ENCODE assay signal across 13 cellular contexts in genomic region chr6:132614554-132614953, GRCh38. TPM values are rescaled to one million over a fixed set of nuclear protein-coding genes. Genes with fewer than 3 reads are reported as not detected.
DNase-seq lines count a peak whose midpoint lies in the region; ATAC-seq and TF ChIP-seq lines count a peak whose summit lies in the region.
"Had no signal": no experiment of that assay in that cellular context is flagged by ENCODE, and none has a peak within 500 bp of the region (broad histone marks: within the 10 kb centered on the region; RNA-seq: fewer than 3 reads in every experiment).

No MANE protein-coding gene starts in this region.

- H4K20me1 ChIP-seq in smooth muscle cell (ENCODE audit: low read depth): no peaks in the 10 kb centered on the region

- peak; percentile 66 for ATAC-seq in activated CD8-positive, alpha-beta memory T cell treated with anti-CD3 and anti-CD28 coated beads, Interleukin-2, amount 10 ng/mL, durations not matched to agents 7 days and 5 days
- ATAC-seq in HG03196 (IDR thresholded peaks at IDR 0.05; ENCODE audit: unreplicated experiment): peak; percentile 54

- H3F3A ChIP-seq in smooth muscle cell (ENCODE audit: low read depth): no peaks in the 10 kb centered on the region

- H3K9me3 ChIP-seq in smooth muscle cell (replicated peaks; ENCODE audit: low read depth): no peaks in the 10 kb centered on the region
- H3K9me3 ChIP-seq: ovary, uterus had no signal

- no peaks in the 10 kb centered on the region for H3K27me3 ChIP-seq in smooth muscle cell (ENCODE audit: low read depth)
- H3K27me3 ChIP-seq: ovary, uterus had no signal

- 86% methylated on average over 7 of the region's 7 CpGs for WGBS in smooth muscle cell (ENCODE audit: low lambda C conversion rate)

- H3K27ac ChIP-seq in smooth muscle cell (ENCODE audit: low read depth): no peak overlapping the region
- H3K27ac ChIP-seq: ovary, uterus had no signal

- intact Hi-C loops in activated T-helper 1 cell treated with anti-CD3 and anti-CD28 coated beads, Interleukin-12 subunit alpha, Interleukin-12 subunit beta, Interleukin-2, Interleukin-4 antibody, amounts not matched to agents 30 ng/mL and 10 ng/mL and 1 ng/mL, durations not matched to agents 14 hours and 24 hours and 36 hours (cut with micrococcal nuclease): no loop called here

- no peak for DNase-seq in activated CD8-positive, alpha-beta memory T cell treated with anti-CD3 and anti-CD28 coated beads, Interleukin-2, amount 10 ng/mL, durations not matched to agents 7 days and 5 days
- no peak for DNase-seq in activated CD8-positive, alpha-beta memory T cell treated with anti-CD3 and anti-CD28 coated beads, Interleukin-2, amount 50 U/mL, for 48 hours
- DNase-seq in activated T-helper 1 cell treated with anti-CD3 and anti-CD28 coated beads, Interleukin-12 subunit alpha, Interleukin-12 subunit beta, Interleukin-2, Interleukin-4 antibody, amounts not matched to agents 30 ng/mL and 10 ng/mL and 1 ng/mL, durations not matched to agents 14 hours and 24 hours and 36 hours (ENCODE audit: low spot score): no peak
- DNase-seq in smooth muscle cell (lab: John Stamatoyannopoulos, UW; ENCODE audit: unreplicated experiment) (no peak), KG1 (lab: John Stamatoyannopoulos, UW) (no peak), H4 (ENCODE audit: low spot score) (no peak), AML-193 (lab: John Stamatoyannopoulos, UW) (no peak)
- DNase-seq: activated naive CD4-positive, alpha-beta T cell; NCI-H226; ovary; uterus had no signal

- H3K79me2 ChIP-seq in smooth muscle cell (ENCODE audit: low read depth): no peaks in the 10 kb centered on the region

- no peak for TF ChIP-seq CTCF in smooth muscle cell (IDR thresholded peaks at IDR 0.05; ENCODE audit: borderline replicate concordance, insufficient read depth, poor library complexity, severe bottlenecking)

- CTCF ChIA-PET in activated CD8-positive, alpha-beta memory T cell treated with anti-CD3 and anti-CD28 coated beads, Interleukin-2, amount 10 ng/mL, durations not matched to agents 7 days and 5 days (lab: Charles Lee): no interaction called here

- H2AFZ ChIP-seq in smooth muscle cell (ENCODE audit: low read depth): no peak overlapping the region

- no peak overlapping the region for H3K9ac ChIP-seq in smooth muscle cell (ENCODE audit: low read depth)

- peaks cover 10% of the 10 kb centered on the region for H3K4me1 Mint-ChIP-seq in activated CD8-positive, alpha-beta memory T cell treated with anti-CD3 and anti-CD28 coated beads, Interleukin-2, amount 10 ng/mL, durations not matched to agents 7 days and 5 days
- peaks cover 4% of the 10 kb centered on the region for H3K4me1 Mint-ChIP-seq in activated T-helper 1 cell treated with anti-CD3 and anti-CD28 coated beads, Interleukin-12 subunit alpha, Interleukin-12 subunit beta, Interleukin-2, Interleukin-4 antibody, amounts not matched to agents 30 ng/mL and 10 ng/mL and 1 ng/mL, durations not matched to agents 14 hours and 24 hours and 36 hours (ENCODE audit: low read depth)

- H3K27ac Mint-ChIP-seq in activated CD8-positive, alpha-beta memory T cell treated with anti-CD3 and anti-CD28 coated beads, Interleukin-2, amount 10 ng/mL, durations not matched to agents 7 days and 5 days: peak overlapping the region; percentile 74
- H3K27ac Mint-ChIP-seq in activated T-helper 1 cell treated with anti-CD3 and anti-CD28 coated beads, Interleukin-12 subunit alpha, Interleukin-12 subunit beta, Interleukin-2, Interleukin-4 antibody, amounts not matched to agents 30 ng/mL and 10 ng/mL and 1 ng/mL, durations not matched to agents 14 hours and 24 hours and 36 hours: no peak overlapping the region

- peaks cover 12% of the 10 kb centered on the region for H3K4me1 ChIP-seq in smooth muscle cell (ENCODE audit: low read depth)
- H3K4me1 ChIP-seq: uterus had no signal

- no peaks in the 10 kb centered on the region for H3K9me3 Mint-ChIP-seq in activated CD8-positive, alpha-beta memory T cell treated with anti-CD3 and anti-CD28 coated beads, Interleukin-2, amount 10 ng/mL, durations not matched to agents 7 days and 5 days (ENCODE audit: low read depth)
- H3K9me3 Mint-ChIP-seq in activated T-helper 1 cell treated with anti-CD3 and anti-CD28 coated beads, Interleukin-12 subunit alpha, Interleukin-12 subunit beta, Interleukin-2, Interleukin-4 antibody, amounts not matched to agents 30 ng/mL and 10 ng/mL and 1 ng/mL, durations not matched to agents 14 hours and 24 hours and 36 hours: no peaks in the 10 kb centered on the region

- no peak overlapping the region for H3K4me3 ChIP-seq in smooth muscle cell
- H3K4me3 ChIP-seq: ovary, uterus had no signal

- H3K4me2 ChIP-seq in smooth muscle cell: peak overlapping the region; percentile 4

- peak overlapping the region; percentile 72 for H3K4me3 Mint-ChIP-seq in activated CD8-positive, alpha-beta memory T cell treated with anti-CD3 and anti-CD28 coated beads, Interleukin-2, amount 10 ng/mL, durations not matched to agents 7 days and 5 days
- H3K4me3 Mint-ChIP-seq in activated T-helper 1 cell treated with anti-CD3 and anti-CD28 coated beads, Interleukin-12 subunit alpha, Interleukin-12 subunit beta, Interleukin-2, Interleukin-4 antibody, amounts not matched to agents 30 ng/mL and 10 ng/mL and 1 ng/mL, durations not matched to agents 14 hours and 24 hours and 36 hours: peak overlapping the region; percentile 28

- H3K27me3 Mint-ChIP-seq in activated CD8-positive, alpha-beta memory T cell treated with anti-CD3 and anti-CD28 coated beads, Interleukin-2, amount 10 ng/mL, durations not matched to agents 7 days and 5 days: peaks cover 10% of the 10 kb centered on the region
- peaks cover 8% of the 10 kb centered on the region for H3K27me3 Mint-ChIP-seq in activated T-helper 1 cell treated with anti-CD3 and anti-CD28 coated beads, Interleukin-12 subunit alpha, Interleukin-12 subunit beta, Interleukin-2, Interleukin-4 antibody, amounts not matched to agents 30 ng/mL and 10 ng/mL and 1 ng/mL, durations not matched to agents 14 hours and 24 hours and 36 hours (ENCODE audit: insufficient read depth)

- H3K36me3 Mint-ChIP-seq in activated CD8-positive, alpha-beta memory T cell treated with anti-CD3 and anti-CD28 coated beads, Interleukin-2, amount 10 ng/mL, durations not matched to agents 7 days and 5 days: no peaks in the 10 kb centered on the region
- H3K36me3 Mint-ChIP-seq in activated T-helper 1 cell treated with anti-CD3 and anti-CD28 coated beads, Interleukin-12 subunit alpha, Interleukin-12 subunit beta, Interleukin-2, Interleukin-4 antibody, amounts not matched to agents 30 ng/mL and 10 ng/mL and 1 ng/mL, durations not matched to agents 14 hours and 24 hours and 36 hours (ENCODE audit: low read depth): no peaks in the 10 kb centered on the region

- H3K36me3 ChIP-seq in smooth muscle cell (ENCODE audit: low read depth): no peaks in the 10 kb centered on the region
- H3K36me3 ChIP-seq: ovary, uterus had no signal

RNA-seq across cellular contexts. Expression of gene TAAR2, which starts 9.5 kb away (rescaled TPM):
- total RNA-seq in activated CD8-positive, alpha-beta memory T cell treated with anti-CD3 and anti-CD28 coated beads, Interleukin-2, amount 10 ng/mL, durations not matched to agents 7 days and 5 days: not detected
- total RNA-seq in activated T-helper 1 cell treated with anti-CD3 and anti-CD28 coated beads, Interleukin-12 subunit alpha, Interleukin-12 subunit beta, Interleukin-2, Interleukin-4 antibody, amounts not matched to agents 30 ng/mL and 10 ng/mL and 1 ng/mL, durations not matched to agents 14 hours and 24 hours and 36 hours: not detected in 2 replicates
- not detected in 2 replicates for total RNA-seq in smooth muscle cell
- not detected in 2 replicates for polyA plus RNA-seq in smooth muscle cell
- not detected in 2 replicates for total RNA-seq in H4 (2014; rRNA removed; shearing (Covaris generic))
- total RNA-seq: ovary; T-helper 2 cell treated with Interferon-gamma antibody and Interleukin-4, amounts not matched to agents 100 ng/mL and 5 ng/mL, for 36 hours; uterus had no signal
- polyA plus RNA-seq: ovary had no signal

RNA-seq across cellular contexts. Expression of gene TAAR5, which starts 25.0 kb away (rescaled TPM):
- not detected for total RNA-seq in activated CD8-positive, alpha-beta memory T cell treated with anti-CD3 and anti-CD28 coated beads, Interleukin-2, amount 10 ng/mL, durations not matched to agents 7 days and 5 days
- total RNA-seq in activated T-helper 1 cell treated with anti-CD3 and anti-CD28 coated beads, Interleukin-12 subunit alpha, Interleukin-12 subunit beta, Interleukin-2, Interleukin-4 antibody, amounts not matched to agents 30 ng/mL and 10 ng/mL and 1 ng/mL, durations not matched to agents 14 hours and 24 hours and 36 hours: not detected in 2 replicates
- total RNA-seq in smooth muscle cell: not detected in 2 replicates
- polyA plus RNA-seq in smooth muscle cell: not detected in 2 replicates
- total RNA-seq in H4 (2014; rRNA removed; shearing (Covaris generic)): not detected in 2 replicates
- total RNA-seq: ovary; T-helper 2 cell treated with Interferon-gamma antibody and Interleukin-4, amounts not matched to agents 100 ng/mL and 5 ng/mL, for 36 hours; uterus had no signal
- polyA plus RNA-seq: ovary had no signal

RNA-seq across cellular contexts. Expression of gene TAAR1, which starts 44.4 kb away (rescaled TPM):
- not detected for total RNA-seq in activated CD8-positive, alpha-beta memory T cell treated with anti-CD3 and anti-CD28 coated beads, Interleukin-2, amount 10 ng/mL, durations not matched to agents 7 days and 5 days
- total RNA-seq in activated T-helper 1 cell treated with anti-CD3 and anti-CD28 coated beads, Interleukin-12 subunit alpha, Interleukin-12 subunit beta, Interleukin-2, Interleukin-4 antibody, amounts not matched to agents 30 ng/mL and 10 ng/mL and 1 ng/mL, durations not matched to agents 14 hours and 24 hours and 36 hours: not detected in 2 replicates
- not detected in 2 replicates for total RNA-seq in smooth muscle cell
- not detected in 2 replicates for polyA plus RNA-seq in smooth muscle cell
- not detected in 2 replicates for total RNA-seq in H4 (2014; rRNA removed; shearing (Covaris generic))
- total RNA-seq: T-helper 2 cell treated with Interferon-gamma antibody and Interleukin-4, amounts not matched to agents 100 ng/mL and 5 ng/mL, for 36 hours had no signal
- polyA plus RNA-seq: ovary had no signal

RNA-seq across cellular contexts. Expression of gene TAAR6, which starts 44.4 kb away (rescaled TPM):
- not detected for total RNA-seq in activated CD8-positive, alpha-beta memory T cell treated with anti-CD3 and anti-CD28 coated beads, Interleukin-2, amount 10 ng/mL, durations not matched to agents 7 days and 5 days
- total RNA-seq in activated T-helper 1 cell treated with anti-CD3 and anti-CD28 coated beads, Interleukin-12 subunit alpha, Interleukin-12 subunit beta, Interleukin-2, Interleukin-4 antibody, amounts not matched to agents 30 ng/mL and 10 ng/mL and 1 ng/mL, durations not matched to agents 14 hours and 24 hours and 36 hours: not detected in 2 replicates
- not detected in 2 replicates for total RNA-seq in smooth muscle cell
- not detected in 2 replicates for polyA plus RNA-seq in smooth muscle cell
- not detected in 2 replicates for total RNA-seq in H4 (2014; rRNA removed; shearing (Covaris generic))
- total RNA-seq: ovary; T-helper 2 cell treated with Interferon-gamma antibody and Interleukin-4, amounts not matched to agents 100 ng/mL and 5 ng/mL, for 36 hours; uterus had no signal
- polyA plus RNA-seq: ovary had no signal
